In genomic region chr12:132078190-132078589, GRCh38 we compare ENCODE assay signal across 13 cellular contexts.
DNase-seq lines count a peak whose midpoint lies in the region; ATAC-seq and TF ChIP-seq lines count a peak whose summit lies in the region.
"Had no signal": no experiment of that assay in that cellular context is flagged by ENCODE, and none has a peak within 500 bp of the region (broad histone marks: within the 10 kb centered on the region; RNA-seq: fewer than 3 reads in every experiment).

No MANE protein-coding gene starts in this region.

- peaks cover 13 to 42% of the 10 kb centered on the region in 2 experiments; a peak in 3 of 4 replicates for H3K36me3 ChIP-seq in HCT116 (ENCODE audit: control insufficient read depth in 1 of 2, insufficient read depth in 2 of 2, low read length in 2 of 2)
- H3K36me3 ChIP-seq in left lung: peaks cover 0 to 73% of the 10 kb centered on the region in 2 donors
- H3K36me3 ChIP-seq in ascending aorta: peaks cover 37 to 54% of the 10 kb centered on the region in 2 donors
- H3K36me3 ChIP-seq in testis (ENCODE audit: low read depth, missing control alignments): no peaks in the 10 kb centered on the region

- H3K9ac ChIP-seq in HCT116 (ENCODE audit: low read length): no peak overlapping the region

- CTCF ChIA-PET in AG04450 (lab: Charles Lee) (no interaction called here), HCT116 (lab: Charles Lee) (no interaction called here)

- no peaks in the 10 kb centered on the region for H3K4me1 ChIP-seq in HCT116 (ENCODE audit: control insufficient read depth in 1 of 2, insufficient read depth in 2 of 2, low read length in 2 of 2)
- no peaks in the 10 kb centered on the region for H3K4me1 ChIP-seq in left lung
- H3K4me1 ChIP-seq in ascending aorta: no peaks in the 10 kb centered on the region
- peaks cover 21% of the 10 kb centered on the region for H3K4me1 ChIP-seq in testis
- H3K4me1 ChIP-seq: pancreas had no signal

- no peak overlapping the region for H3K4me2 ChIP-seq in HCT116 (ENCODE audit: low read length)

- H3K4me3 ChIP-seq in AG04450 (ENCODE audit: low read depth, low read length) (no peak overlapping the region), HCT116 (replicated peaks in 1 of 2; ENCODE audit: low read depth in 1 of 2, low read length in 2 of 2) (no peak overlapping the region), left lung (no peak overlapping the region), ascending aorta (no peak overlapping the region), testis (no peak overlapping the region)
- H3K4me3 ChIP-seq: pancreas, tibial nerve had no signal

- H4K20me1 ChIP-seq in HCT116 (ENCODE audit: insufficient read depth): no peaks in the 10 kb centered on the region; the same call in 1 of the 2 replicates

- TF ChIP-seq POLR2A in HCT116 (IDR thresholded peaks at IDR 0.05; ENCODE audit: borderline replicate concordance, extremely low read depth, insufficient read depth, insufficient read length): no peak
- TF ChIP-seq POLR2A in testis (IDR thresholded peaks at IDR 0.05): no peak

- BruUV-seq in HCT116 (replicated peaks; lab: Mats Ljungman, UMichigan): TSS peak; percentile 39

- no peaks in the 10 kb centered on the region for H3K79me2 ChIP-seq in HCT116 (ENCODE audit: insufficient read depth, low read length)

- POLR2A ChIA-PET in AG04450 (lab: Yijun Ruan, JAX) (interaction anchor here (0.5 kb wide), 1 partner anchor 134 kb away, joined by 3 read pairs; no protein-coding TSS in a partner anchor), HCT116 (lab: Charles Lee) (no interaction called here)

- H3K27me3 ChIP-seq in AG04450 (ENCODE audit: control insufficient read depth, insufficient read depth, low read length) (no peaks in the 10 kb centered on the region), HCT116 (ENCODE audit: insufficient read depth, low read length) (no peaks in the 10 kb centered on the region), left lung (no peaks in the 10 kb centered on the region), ascending aorta (no peaks in the 10 kb centered on the region), testis (no peaks in the 10 kb centered on the region)
- H3K27me3 ChIP-seq: pancreas, tibial nerve had no signal

- H3K27ac ChIP-seq in AG04450 (ENCODE audit: low read depth, low read length) (peak overlapping the region; percentile 68), HCT116 (ENCODE audit: low read depth, low read length) (no peak overlapping the region), left lung (no peak overlapping the region), ascending aorta (no peak overlapping the region), testis (no peak overlapping the region)
- H3K27ac ChIP-seq: pancreas, tibial nerve had no signal

- intact Hi-C loops in HCT116 (cut with micrococcal nuclease): no loop called here
- intact Hi-C loops in left lung (cut with DNase I): no loop called here
- intact Hi-C loops in ascending aorta (cut with DNase I): no loop called here
- intact Hi-C loops in testis (cut with DNase I; ENCODE audit: low total_unique reads): no loop called here

- H2AFZ ChIP-seq in HCT116 (ENCODE audit: low read depth, low read length, poor library complexity, severe bottlenecking): no peak overlapping the region

- H3K9me2 ChIP-seq in HCT116 (ENCODE audit: insufficient read depth): no peaks in the 10 kb centered on the region

- ATAC-seq in HCT116: no peak
- peak; percentile 45 for ATAC-seq in left lung
- ATAC-seq in GM21515 (IDR thresholded peaks at IDR 0.05; ENCODE audit: unreplicated experiment): no peak
- ATAC-seq: activated T-cell treated with anti-CD3 and anti-CD28 coated beads, Interleukin-2, amount 50 U/mL, for 4 hours had no signal

- H3K9me3 ChIP-seq in AG04450 (ENCODE audit: control insufficient read depth, insufficient read depth, low read length): no peaks in the 10 kb centered on the region; the same call in 1 of the 2 replicates
- H3K9me3 ChIP-seq in HCT116 (ENCODE audit: control insufficient read depth in 1 of 2, insufficient read depth in 1 of 2, low read depth in 1 of 2, low read length in 2 of 2): no peaks in the 10 kb centered on the region
- no peaks in the 10 kb centered on the region for H3K9me3 ChIP-seq in left lung
- H3K9me3 ChIP-seq in ascending aorta: no peaks in the 10 kb centered on the region
- H3K9me3 ChIP-seq in testis: no peaks in the 10 kb centered on the region
- H3K9me3 ChIP-seq: pancreas, tibial nerve had no signal

- no peak for TF ChIP-seq CTCF in AG04450 (IDR thresholded peaks at IDR 0.05; ENCODE audit: low read depth, low read length)
- no peak for TF ChIP-seq CTCF in HCT116 (IDR thresholded peaks at IDR 0.05 in 2 of 3, conservative IDR thresholded peaks at IDR 0.05 in 1 of 3; ENCODE audit: borderline replicate concordance in 1 of 3, insufficient read depth in 1 of 3, low read depth in 2 of 3, low read length in 2 of 3)
- TF ChIP-seq CTCF in left lung (IDR thresholded peaks at IDR 0.05): no peak
- TF ChIP-seq CTCF in ascending aorta (IDR thresholded peaks at IDR 0.05): no peak
- TF ChIP-seq CTCF in testis (IDR thresholded peaks at IDR 0.05): no peak

- RAD21 ChIA-PET in HCT116 (lab: Charles Lee; ENCODE audit: low non-redundant PET in 1 of 2, low total read pairs in 2 of 2, uncharacterized antibody in 2 of 2, unreplicated experiment in 2 of 2): no interaction called here

- 56 to 65% methylated on average over 5 to 6 of the region's 6 CpGs for WGBS in testis, 2 donors

- peak; percentile 76 for DNase-seq in AG04450 (ENCODE audit: low read depth, low spot score)
- no peak for DNase-seq in HCT116 (ENCODE audit: low read depth, low spot score)
- DNase-seq in astrocyte of the hippocampus (ENCODE audit: low read depth, low spot score): peak; percentile 83
- DNase-seq in left lung: no peak
- DNase-seq in ascending aorta (ENCODE audit: low spot score in 2 of 2): no peak
- DNase-seq in DMS114 treated with DMSO at 0.1 percent for 48 hours (lab: John Stamatoyannopoulos, UW; ENCODE audit: unreplicated experiment): no peak
- no peak for DNase-seq in testis
- DNase-seq: activated T-cell treated with anti-CD3 and anti-CD28 coated beads, Interleukin-2, amount 50 U/mL, for 4 hours; caudate nucleus; NCI-H510A; pancreas had no signal

- no peak for TF ChIP-seq RAD21 in HCT116 (IDR thresholded peaks at IDR 0.05; ENCODE audit: low read depth)

TF ChIP-seq in HCT116, 20 proteins besides CTCF, POLR2A, EP300 and RAD21 (continues in another document):
- TF ChIP-seq, protein P1, sequence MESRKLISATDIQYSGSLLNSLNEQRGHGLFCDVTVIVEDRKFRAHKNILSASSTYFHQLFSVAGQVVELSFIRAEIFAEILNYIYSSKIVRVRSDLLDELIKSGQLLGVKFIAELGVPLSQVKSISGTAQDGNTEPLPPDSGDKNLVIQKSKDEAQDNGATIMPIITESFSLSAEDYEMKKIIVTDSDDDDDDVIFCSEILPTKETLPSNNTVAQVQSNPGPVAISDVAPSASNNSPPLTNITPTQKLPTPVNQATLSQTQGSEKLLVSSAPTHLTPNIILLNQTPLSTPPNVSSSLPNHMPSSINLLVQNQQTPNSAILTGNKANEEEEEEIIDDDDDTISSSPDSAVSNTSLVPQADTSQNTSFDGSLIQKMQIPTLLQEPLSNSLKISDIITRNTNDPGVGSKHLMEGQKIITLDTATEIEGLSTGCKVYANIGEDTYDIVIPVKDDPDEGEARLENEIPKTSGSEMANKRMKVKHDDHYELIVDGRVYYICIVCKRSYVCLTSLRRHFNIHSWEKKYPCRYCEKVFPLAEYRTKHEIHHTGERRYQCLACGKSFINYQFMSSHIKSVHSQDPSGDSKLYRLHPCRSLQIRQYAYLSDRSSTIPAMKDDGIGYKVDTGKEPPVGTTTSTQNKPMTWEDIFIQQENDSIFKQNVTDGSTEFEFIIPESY (IDR thresholded peaks at IDR 0.05; ENCODE audit: extremely low read depth, insufficient replicate concordance, low read length): no peak
- TF ChIP-seq CBX3 (IDR thresholded peaks at IDR 0.05; ENCODE audit: low read depth) (no peak), CEBPB (IDR thresholded peaks at IDR 0.05; ENCODE audit: low read depth) (no peak), SP1 (IDR thresholded peaks at IDR 0.05; ENCODE audit: low read depth) (no peak), ZFX (IDR thresholded peaks at IDR 0.05) (no peak), MAX (IDR thresholded peaks at IDR 0.05) (no peak), EGR1 (IDR thresholded peaks at IDR 0.05; ENCODE audit: low read depth) (no peak), EZH2phosphoT487 (IDR thresholded peaks at IDR 0.05; ENCODE audit: borderline replicate concordance) (no peak), TCF7L2 (IDR thresholded peaks at IDR 0.05; ENCODE audit: borderline replicate concordance, extremely low read depth, insufficient read depth, insufficient read length) (no peak), ATF3 (IDR thresholded peaks at IDR 0.05) (no peak), ELF1 (IDR thresholded peaks at IDR 0.05; ENCODE audit: borderline replicate concordance, low read depth) (no peak), SRF (IDR thresholded peaks at IDR 0.05; ENCODE audit: low read depth) (no peak), EZH2 (IDR thresholded peaks at IDR 0.05) (no peak), FOSL1 (IDR thresholded peaks at IDR 0.05; ENCODE audit: low read depth) (no peak)

Comparison
In these comparisons a context has a peak if more than half of its experiments do, and no peak if none do; other contexts are left out.
1. DNase-seq: peak in AG04450 (single experiment) and astrocyte of the hippocampus (single experiment); none in HCT116 (single experiment), left lung (0 of 2), ascending aorta (0 of 2), DMS114 treated with DMSO at 0.1 percent for 48 hours (single experiment) and testis (single experiment).